ENCODE assay signal across 33 cellular contexts in the genomic region with DNA sequence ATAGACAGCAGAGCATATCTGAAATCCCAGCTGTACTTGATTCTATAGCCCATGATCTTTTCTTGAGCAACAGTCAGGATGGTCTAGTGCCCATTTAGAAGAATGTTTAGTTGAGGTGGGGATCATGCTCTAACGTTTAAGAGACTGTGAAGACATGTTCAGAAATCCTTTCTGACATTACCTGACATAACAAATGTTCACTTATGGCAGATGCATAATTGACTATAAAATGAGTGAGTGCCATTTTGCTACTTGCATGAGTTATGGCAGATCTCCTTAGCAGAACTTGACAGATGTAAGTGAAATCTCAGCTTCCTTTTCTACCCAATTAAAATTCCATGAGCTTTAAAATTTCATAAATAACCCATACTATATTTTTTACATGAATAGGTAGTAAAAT.
"Had no signal": no experiment of that assay in that cellular context is flagged by ENCODE, and none has a peak within 500 bp of the region (broad histone marks: within the 10 kb centered on the region; RNA-seq: fewer than 3 reads in every experiment).

No MANE protein-coding gene starts in this region.

- DNase-seq: activated effector memory CD4-positive, alpha-beta T cell treated with anti-CD3 and anti-CD28 coated beads, Interleukin-2, amount 50 U/mL, for 16 hours; activated effector memory CD4-positive, alpha-beta T cell treated with Interleukin-2 at 50 U/mL for 16 hours; activated gamma-delta T cell; activated gamma-delta T cell treated with Interleukin-2 at 50 U/mL for 16 hours; activated naive CD4-positive, alpha-beta T cell; activated naive CD4-positive, alpha-beta T cell treated with anti-CD3 and anti-CD28 coated beads for 36 hours; activated naive CD4-positive, alpha-beta T cell treated with anti-CD3 and anti-CD28 coated beads, Interleukin-2, amount 10 ng/mL, durations not matched to agents 7 days and 5 days; activated naive CD4-positive, alpha-beta T cell treated with anti-CD3 and anti-CD28 coated beads, Interleukin-2, amount 50 U/mL, for 16 hours; activated naive CD4-positive, alpha-beta T cell treated with Interleukin-2 at 50 U/mL for 16 hours; activated naive CD8-positive, alpha-beta T cell treated with anti-CD3 and anti-CD28 coated beads for 36 hours; activated naive CD8-positive, alpha-beta T cell treated with anti-CD3 and anti-CD28 coated beads, Interleukin-2, amount 10 ng/mL, durations not matched to agents 7 days and 5 days; activated naive CD8-positive, alpha-beta T cell treated with anti-CD3 and anti-CD28 coated beads, Interleukin-2, amount 50 U/mL, for 24 hours; activated T-cell treated with anti-CD3 and anti-CD28 coated beads, Interleukin-2, amount 50 U/mL, for 4 hours; activated T-cell treated with anti-CD3 and anti-CD28 coated beads, Interleukin-2, amount 50 U/mL, for 48 hours; activated T-cell treated with anti-CD3 and anti-CD28 coated beads, Interleukin-2, amount 50 U/mL, for 72 hours; adrenal gland; amniotic stem cell; amygdala; anterior cingulate cortex; aorta; body of pancreas; brain microvascular endothelial cell; caudate nucleus; central memory CD4-positive, alpha-beta T cell; cerebellar nuclear complex had no signal

- H3K4me1 ChIP-seq: adrenal gland, ascending aorta, body of pancreas, breast epithelium had no signal

- H3K27ac ChIP-seq: adrenal gland, ascending aorta, body of pancreas, brain microvascular endothelial cell, breast epithelium, cardiac muscle cell had no signal

- H3K4me3 ChIP-seq: adrenal gland, ascending aorta, body of pancreas, breast epithelium, cardiac muscle cell had no signal

- ATAC-seq: activated naive CD4-positive, alpha-beta T cell treated with anti-CD3 and anti-CD28 coated beads, Interleukin-2, amount 50 U/mL, for 72 hours; activated naive CD8-positive, alpha-beta T cell treated with anti-CD3 and anti-CD28 coated beads, Interleukin-2, amount 50 U/mL, for 24 hours; activated T-cell treated with anti-CD3 and anti-CD28 coated beads, Interleukin-2, amount 50 U/mL, for 4 hours; activated T-cell treated with anti-CD3 and anti-CD28 coated beads, Interleukin-2, amount 50 U/mL, for 72 hours; activated T-helper 17 cell treated with anti-CD3 and anti-CD28 coated beads, Interleukin-2, amount 50 U/mL, for 72 hours; body of pancreas had no signal

- H3K36me3 ChIP-seq: adrenal gland, ascending aorta, brain microvascular endothelial cell, breast epithelium, cardiac muscle cell had no signal

- H3K9me3 ChIP-seq: adrenal gland, ascending aorta, body of pancreas, breast epithelium had no signal

- FAIRE-seq: astrocyte, bronchial epithelial cell, colon had no signal

- H3K27me3 ChIP-seq: adrenal gland, ascending aorta, body of pancreas, brain microvascular endothelial cell, breast epithelium, cardiac muscle cell had no signal
